ENCODE assay signal across 2 cellular contexts in the genomic region with DNA sequence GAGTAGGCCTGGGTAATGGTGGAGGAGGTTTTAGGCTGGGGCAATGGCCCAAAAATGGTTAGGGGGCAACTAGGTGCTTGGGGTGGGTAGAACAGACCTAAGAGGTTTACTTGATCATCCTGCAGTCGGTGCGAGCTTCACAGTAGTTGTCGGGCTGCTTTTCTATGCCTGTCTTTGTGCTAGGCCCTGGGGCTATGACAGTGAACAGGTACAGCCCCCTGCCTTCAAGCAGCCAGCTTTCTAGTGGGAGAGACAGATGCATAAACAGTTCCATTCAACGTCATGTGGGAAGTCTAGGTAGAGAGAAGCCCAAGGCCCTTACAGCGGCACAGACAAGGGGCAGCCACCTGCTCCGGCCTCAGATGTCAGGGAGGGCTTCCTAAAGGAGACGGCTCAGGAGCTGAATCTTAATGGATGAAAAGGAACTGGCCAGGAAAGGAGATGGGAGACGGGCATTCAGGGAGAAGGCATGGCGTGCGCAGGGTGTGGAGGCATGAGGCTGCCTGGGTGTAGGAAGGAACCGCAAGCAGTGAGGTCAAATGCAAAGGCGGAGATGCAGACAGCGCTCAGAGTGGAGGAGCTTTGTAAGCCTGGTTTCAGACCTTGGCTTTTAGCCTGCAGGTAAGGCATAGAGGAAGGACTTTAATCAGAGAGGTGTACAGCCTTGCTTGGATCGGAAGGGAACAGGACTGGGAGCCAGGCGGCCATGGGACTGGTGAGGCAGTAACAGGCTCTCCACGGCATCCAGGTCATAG.
TF ChIP-seq lines count a peak whose summit lies in the region.

No MANE protein-coding gene starts in this region.

TF ChIP-seq in SK-N-SH, 30 proteins besides CTCF, POLR2A, EP300 and RAD21:
- TF ChIP-seq YY1 (IDR thresholded peaks at IDR 0.05; ENCODE audit: low read depth): no peak

TF ChIP-seq in SK-N-SH treated with all-trans-retinoic acid at 6 μM for 48 hours, 23 proteins besides CTCF, POLR2A, EP300 and RAD21:
- TF ChIP-seq ZFP30 (CRISPR knock-in tag; IDR thresholded peaks at IDR 0.05) (no peak), CSDC2 (CRISPR knock-in tag; IDR thresholded peaks at IDR 0.05) (no peak), PPARA (CRISPR knock-in tag; IDR thresholded peaks at IDR 0.05; ENCODE audit: borderline replicate concordance) (no peak), GLIS3 (CRISPR knock-in tag; IDR thresholded peaks at IDR 0.05) (no peak), TOX (CRISPR knock-in tag; IDR thresholded peaks at IDR 0.05; ENCODE audit: borderline replicate concordance) (no peak), ZC3H10 (CRISPR knock-in tag; IDR thresholded peaks at IDR 0.05) (no peak), ZFP3 (CRISPR knock-in tag; IDR thresholded peaks at IDR 0.05) (no peak), ESRRG (CRISPR knock-in tag; IDR thresholded peaks at IDR 0.05) (no peak), BACH2 (CRISPR knock-in tag; IDR thresholded peaks at IDR 0.05; ENCODE audit: borderline replicate concordance) (no peak), ISL1 (CRISPR knock-in tag; IDR thresholded peaks at IDR 0.05) (no peak), SNAI2 (CRISPR knock-in tag; IDR thresholded peaks at IDR 0.05) (no peak), ZNF8 (CRISPR knock-in tag; IDR thresholded peaks at IDR 0.05) (no peak), ARNTL (CRISPR knock-in tag; IDR thresholded peaks at IDR 0.05; ENCODE audit: borderline replicate concordance, low read depth) (no peak)
- TF ChIP-seq, protein P1, sequence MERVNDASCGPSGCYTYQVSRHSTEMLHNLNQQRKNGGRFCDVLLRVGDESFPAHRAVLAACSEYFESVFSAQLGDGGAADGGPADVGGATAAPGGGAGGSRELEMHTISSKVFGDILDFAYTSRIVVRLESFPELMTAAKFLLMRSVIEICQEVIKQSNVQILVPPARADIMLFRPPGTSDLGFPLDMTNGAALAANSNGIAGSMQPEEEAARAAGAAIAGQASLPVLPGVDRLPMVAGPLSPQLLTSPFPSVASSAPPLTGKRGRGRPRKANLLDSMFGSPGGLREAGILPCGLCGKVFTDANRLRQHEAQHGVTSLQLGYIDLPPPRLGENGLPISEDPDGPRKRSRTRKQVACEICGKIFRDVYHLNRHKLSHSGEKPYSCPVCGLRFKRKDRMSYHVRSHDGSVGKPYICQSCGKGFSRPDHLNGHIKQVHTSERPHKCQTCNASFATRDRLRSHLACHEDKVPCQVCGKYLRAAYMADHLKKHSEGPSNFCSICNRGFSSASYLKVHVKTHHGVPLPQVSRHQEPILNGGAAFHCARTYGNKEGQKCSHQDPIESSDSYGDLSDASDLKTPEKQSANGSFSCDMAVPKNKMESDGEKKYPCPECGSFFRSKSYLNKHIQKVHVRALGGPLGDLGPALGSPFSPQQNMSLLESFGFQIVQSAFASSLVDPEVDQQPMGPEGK (CRISPR knock-in tag; IDR thresholded peaks at IDR 0.05; ENCODE audit: borderline replicate concordance): no peak
- TF ChIP-seq, protein P2, sequence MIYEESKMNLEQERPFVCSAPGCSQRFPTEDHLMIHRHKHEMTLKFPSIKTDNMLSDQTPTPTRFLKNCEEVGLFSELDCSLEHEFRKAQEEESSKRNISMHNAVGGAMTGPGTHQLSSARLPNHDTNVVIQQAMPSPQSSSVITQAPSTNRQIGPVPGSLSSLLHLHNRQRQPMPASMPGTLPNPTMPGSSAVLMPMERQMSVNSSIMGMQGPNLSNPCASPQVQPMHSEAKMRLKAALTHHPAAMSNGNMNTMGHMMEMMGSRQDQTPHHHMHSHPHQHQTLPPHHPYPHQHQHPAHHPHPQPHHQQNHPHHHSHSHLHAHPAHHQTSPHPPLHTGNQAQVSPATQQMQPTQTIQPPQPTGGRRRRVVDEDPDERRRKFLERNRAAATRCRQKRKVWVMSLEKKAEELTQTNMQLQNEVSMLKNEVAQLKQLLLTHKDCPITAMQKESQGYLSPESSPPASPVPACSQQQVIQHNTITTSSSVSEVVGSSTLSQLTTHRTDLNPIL (CRISPR knock-in tag; IDR thresholded peaks at IDR 0.05; ENCODE audit: low read depth): no peak
- TF ChIP-seq, protein P3, sequence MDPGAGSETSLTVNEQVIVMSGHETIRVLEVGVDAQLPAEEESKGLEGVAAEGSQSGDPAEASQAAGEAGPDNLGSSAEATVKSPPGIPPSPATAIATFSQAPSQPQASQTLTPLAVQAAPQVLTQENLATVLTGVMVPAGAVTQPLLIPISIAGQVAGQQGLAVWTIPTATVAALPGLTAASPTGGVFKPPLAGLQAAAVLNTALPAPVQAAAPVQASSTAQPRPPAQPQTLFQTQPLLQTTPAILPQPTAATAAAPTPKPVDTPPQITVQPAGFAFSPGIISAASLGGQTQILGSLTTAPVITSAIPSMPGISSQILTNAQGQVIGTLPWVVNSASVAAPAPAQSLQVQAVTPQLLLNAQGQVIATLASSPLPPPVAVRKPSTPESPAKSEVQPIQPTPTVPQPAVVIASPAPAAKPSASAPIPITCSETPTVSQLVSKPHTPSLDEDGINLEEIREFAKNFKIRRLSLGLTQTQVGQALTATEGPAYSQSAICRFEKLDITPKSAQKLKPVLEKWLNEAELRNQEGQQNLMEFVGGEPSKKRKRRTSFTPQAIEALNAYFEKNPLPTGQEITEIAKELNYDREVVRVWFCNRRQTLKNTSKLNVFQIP (CRISPR knock-in tag; IDR thresholded peaks at IDR 0.05; ENCODE audit: borderline replicate concordance, low read depth): no peak
- TF ChIP-seq, protein P4, sequence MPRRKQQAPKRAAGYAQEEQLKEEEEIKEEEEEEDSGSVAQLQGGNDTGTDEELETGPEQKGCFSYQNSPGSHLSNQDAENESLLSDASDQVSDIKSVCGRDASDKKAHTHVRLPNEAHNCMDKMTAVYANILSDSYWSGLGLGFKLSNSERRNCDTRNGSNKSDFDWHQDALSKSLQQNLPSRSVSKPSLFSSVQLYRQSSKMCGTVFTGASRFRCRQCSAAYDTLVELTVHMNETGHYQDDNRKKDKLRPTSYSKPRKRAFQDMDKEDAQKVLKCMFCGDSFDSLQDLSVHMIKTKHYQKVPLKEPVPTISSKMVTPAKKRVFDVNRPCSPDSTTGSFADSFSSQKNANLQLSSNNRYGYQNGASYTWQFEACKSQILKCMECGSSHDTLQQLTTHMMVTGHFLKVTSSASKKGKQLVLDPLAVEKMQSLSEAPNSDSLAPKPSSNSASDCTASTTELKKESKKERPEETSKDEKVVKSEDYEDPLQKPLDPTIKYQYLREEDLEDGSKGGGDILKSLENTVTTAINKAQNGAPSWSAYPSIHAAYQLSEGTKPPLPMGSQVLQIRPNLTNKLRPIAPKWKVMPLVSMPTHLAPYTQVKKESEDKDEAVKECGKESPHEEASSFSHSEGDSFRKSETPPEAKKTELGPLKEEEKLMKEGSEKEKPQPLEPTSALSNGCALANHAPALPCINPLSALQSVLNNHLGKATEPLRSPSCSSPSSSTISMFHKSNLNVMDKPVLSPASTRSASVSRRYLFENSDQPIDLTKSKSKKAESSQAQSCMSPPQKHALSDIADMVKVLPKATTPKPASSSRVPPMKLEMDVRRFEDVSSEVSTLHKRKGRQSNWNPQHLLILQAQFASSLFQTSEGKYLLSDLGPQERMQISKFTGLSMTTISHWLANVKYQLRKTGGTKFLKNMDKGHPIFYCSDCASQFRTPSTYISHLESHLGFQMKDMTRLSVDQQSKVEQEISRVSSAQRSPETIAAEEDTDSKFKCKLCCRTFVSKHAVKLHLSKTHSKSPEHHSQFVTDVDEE (CRISPR knock-in tag; IDR thresholded peaks at IDR 0.05): no peak
- TF ChIP-seq, protein P5, sequence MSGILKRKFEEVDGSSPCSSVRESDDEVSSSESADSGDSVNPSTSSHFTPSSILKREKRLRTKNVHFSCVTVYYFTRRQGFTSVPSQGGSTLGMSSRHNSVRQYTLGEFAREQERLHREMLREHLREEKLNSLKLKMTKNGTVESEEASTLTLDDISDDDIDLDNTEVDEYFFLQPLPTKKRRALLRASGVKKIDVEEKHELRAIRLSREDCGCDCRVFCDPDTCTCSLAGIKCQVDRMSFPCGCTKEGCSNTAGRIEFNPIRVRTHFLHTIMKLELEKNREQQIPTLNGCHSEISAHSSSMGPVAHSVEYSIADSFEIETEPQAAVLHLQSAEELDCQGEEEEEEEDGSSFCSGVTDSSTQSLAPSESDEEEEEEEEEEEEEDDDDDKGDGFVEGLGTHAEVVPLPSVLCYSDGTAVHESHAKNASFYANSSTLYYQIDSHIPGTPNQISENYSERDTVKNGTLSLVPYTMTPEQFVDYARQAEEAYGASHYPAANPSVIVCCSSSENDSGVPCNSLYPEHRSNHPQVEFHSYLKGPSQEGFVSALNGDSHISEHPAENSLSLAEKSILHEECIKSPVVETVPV (CRISPR knock-in tag; IDR thresholded peaks at IDR 0.05): no peak
